11 cellular contexts compared by ENCODE assay signal in genomic region chr4:80007745-80008149, GRCh38.
DNase-seq lines count a peak whose midpoint lies in the region; ATAC-seq and TF ChIP-seq lines count a peak whose summit lies in the region.
"Had no signal": no experiment of that assay in that cellular context is flagged by ENCODE, and none has a peak within 500 bp of the region (broad histone marks: within the 10 kb centered on the region; RNA-seq: fewer than 3 reads in every experiment).

No MANE protein-coding gene starts in this region.

- no peaks in the 10 kb centered on the region for H3K27me3 ChIP-seq in upper lobe of right lung
- H3K27me3 ChIP-seq: BLaER1 had no signal

- peaks cover 6% of the 10 kb centered on the region for H3K9me3 ChIP-seq in upper lobe of right lung
- H3K9me3 ChIP-seq: BLaER1 had no signal

- ATAC-seq in HG02970 (IDR thresholded peaks at IDR 0.05; ENCODE audit: low FRiP score, unreplicated experiment), result peak; percentile 75
- ATAC-seq in upper lobe of right lung, result no peak

- H3K4me3 ChIP-seq in upper lobe of right lung, result no peak overlapping the region
- H3K4me3 ChIP-seq: BLaER1 had no signal

- H3K36me3 ChIP-seq in upper lobe of right lung, result no peaks in the 10 kb centered on the region
- H3K36me3 ChIP-seq: BLaER1 had no signal

- peak overlapping the region; percentile 68 for H3K27ac Mint-ChIP-seq in activated naive CD8-positive, alpha-beta T cell
- no peak overlapping the region for H3K27ac Mint-ChIP-seq in activated naive CD8-positive, alpha-beta T cell treated with anti-CD3 and anti-CD28 coated beads for 36 hours
- H3K27ac Mint-ChIP-seq in T-helper 2 cell treated with Interferon-gamma antibody and Interleukin-4, amounts not matched to agents 5 μg/mL and 100 μg/mL, for 36 hours, result peak overlapping the region; percentile 91

- H3K27me3 Mint-ChIP-seq in activated naive CD8-positive, alpha-beta T cell, result no peaks in the 10 kb centered on the region
- no peaks in the 10 kb centered on the region for H3K27me3 Mint-ChIP-seq in activated naive CD8-positive, alpha-beta T cell treated with anti-CD3 and anti-CD28 coated beads for 36 hours
- H3K27me3 Mint-ChIP-seq in T-helper 2 cell treated with Interferon-gamma antibody and Interleukin-4, amounts not matched to agents 5 μg/mL and 100 μg/mL, for 36 hours (ENCODE audit: low read depth), result no peaks in the 10 kb centered on the region

- H3K4me1 ChIP-seq in upper lobe of right lung, result peaks cover 13% of the 10 kb centered on the region
- H3K4me1 ChIP-seq: parathyroid adenoma had no signal

- TF ChIP-seq CTCF in upper lobe of right lung (IDR thresholded peaks at IDR 0.05), result no peak

- intact Hi-C loops in upper lobe of right lung (cut with DNase I), result no loop called here

- H3K27ac ChIP-seq in upper lobe of right lung, result peak overlapping the region; percentile 21
- H3K27ac ChIP-seq in substantia nigra (ENCODE audit: low read depth, low read length, poor library complexity, severe bottlenecking), result no peak overlapping the region
- H3K27ac ChIP-seq: BLaER1, HL-60, parathyroid adenoma had no signal

- DNase-seq in activated naive CD8-positive, alpha-beta T cell treated with anti-CD3 and anti-CD28 coated beads for 36 hours, result no peak
- DNase-seq in T-helper 2 cell treated with Interferon-gamma antibody and Interleukin-4, amounts not matched to agents 5 μg/mL and 100 μg/mL, for 36 hours (ENCODE audit: low spot score), result no peak
- DNase-seq in upper lobe of right lung, result no peak
- DNase-seq in substantia nigra (lab: John Stamatoyannopoulos, UW), result no peak
- no peak for DNase-seq in stimulated activated naive CD4-positive, alpha-beta T cell treated with Interleukin-2 at 50 U/mL for 16 hours (lab: John Stamatoyannopoulos, UW)
- no peak for DNase-seq in NCI-H1105 (lab: John Stamatoyannopoulos, UW)

- H3K36me3 Mint-ChIP-seq in activated naive CD8-positive, alpha-beta T cell, result peaks cover 30% of the 10 kb centered on the region
- peaks cover 34% of the 10 kb centered on the region for H3K36me3 Mint-ChIP-seq in activated naive CD8-positive, alpha-beta T cell treated with anti-CD3 and anti-CD28 coated beads for 36 hours
- H3K36me3 Mint-ChIP-seq in T-helper 2 cell treated with Interferon-gamma antibody and Interleukin-4, amounts not matched to agents 5 μg/mL and 100 μg/mL, for 36 hours (ENCODE audit: low read depth), result peaks cover 69% of the 10 kb centered on the region

- H3K9me3 Mint-ChIP-seq in activated naive CD8-positive, alpha-beta T cell (ENCODE audit: low read depth), result peaks cover 5% of the 10 kb centered on the region
- peaks cover 11% of the 10 kb centered on the region for H3K9me3 Mint-ChIP-seq in activated naive CD8-positive, alpha-beta T cell treated with anti-CD3 and anti-CD28 coated beads for 36 hours
- peaks cover 52% of the 10 kb centered on the region for H3K9me3 Mint-ChIP-seq in T-helper 2 cell treated with Interferon-gamma antibody and Interleukin-4, amounts not matched to agents 5 μg/mL and 100 μg/mL, for 36 hours

- peak overlapping the region; percentile 17 for H3K4me3 Mint-ChIP-seq in activated naive CD8-positive, alpha-beta T cell
- no peak overlapping the region for H3K4me3 Mint-ChIP-seq in activated naive CD8-positive, alpha-beta T cell treated with anti-CD3 and anti-CD28 coated beads for 36 hours
- peak overlapping the region; percentile 68 for H3K4me3 Mint-ChIP-seq in T-helper 2 cell treated with Interferon-gamma antibody and Interleukin-4, amounts not matched to agents 5 μg/mL and 100 μg/mL, for 36 hours

- H3K4me1 Mint-ChIP-seq in activated naive CD8-positive, alpha-beta T cell (ENCODE audit: low read depth), result peaks cover 48% of the 10 kb centered on the region
- peaks cover 38% of the 10 kb centered on the region for H3K4me1 Mint-ChIP-seq in activated naive CD8-positive, alpha-beta T cell treated with anti-CD3 and anti-CD28 coated beads for 36 hours
- peaks cover 62% of the 10 kb centered on the region for H3K4me1 Mint-ChIP-seq in T-helper 2 cell treated with Interferon-gamma antibody and Interleukin-4, amounts not matched to agents 5 μg/mL and 100 μg/mL, for 36 hours (ENCODE audit: low read depth)
